In the genomic region with DNA sequence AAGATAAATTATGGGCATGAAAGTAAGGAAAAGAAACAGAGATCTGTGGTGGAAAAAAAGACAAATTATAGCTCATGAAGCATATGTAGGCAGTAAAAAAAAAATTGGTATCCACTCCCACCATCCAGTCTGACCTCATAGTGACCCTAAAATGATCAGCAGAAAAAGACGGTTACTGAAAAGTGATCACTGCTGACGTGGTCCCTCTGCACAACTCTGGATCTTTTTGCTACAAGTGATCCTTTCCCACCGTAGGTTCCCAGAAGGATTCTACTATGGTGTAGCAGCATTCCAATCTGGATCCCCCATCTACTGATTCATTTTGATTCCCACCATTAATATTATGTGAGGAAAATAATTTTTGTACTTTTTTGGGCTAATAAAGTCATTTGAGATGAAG, we compare ENCODE assay signal across 1 cellular context.
TF ChIP-seq lines count a peak whose summit lies in the region.

No MANE protein-coding gene starts in this region.

TF ChIP-seq in A549, 52 proteins besides CTCF, POLR2A, EP300 and RAD21:
- TF ChIP-seq, protein P1, sequence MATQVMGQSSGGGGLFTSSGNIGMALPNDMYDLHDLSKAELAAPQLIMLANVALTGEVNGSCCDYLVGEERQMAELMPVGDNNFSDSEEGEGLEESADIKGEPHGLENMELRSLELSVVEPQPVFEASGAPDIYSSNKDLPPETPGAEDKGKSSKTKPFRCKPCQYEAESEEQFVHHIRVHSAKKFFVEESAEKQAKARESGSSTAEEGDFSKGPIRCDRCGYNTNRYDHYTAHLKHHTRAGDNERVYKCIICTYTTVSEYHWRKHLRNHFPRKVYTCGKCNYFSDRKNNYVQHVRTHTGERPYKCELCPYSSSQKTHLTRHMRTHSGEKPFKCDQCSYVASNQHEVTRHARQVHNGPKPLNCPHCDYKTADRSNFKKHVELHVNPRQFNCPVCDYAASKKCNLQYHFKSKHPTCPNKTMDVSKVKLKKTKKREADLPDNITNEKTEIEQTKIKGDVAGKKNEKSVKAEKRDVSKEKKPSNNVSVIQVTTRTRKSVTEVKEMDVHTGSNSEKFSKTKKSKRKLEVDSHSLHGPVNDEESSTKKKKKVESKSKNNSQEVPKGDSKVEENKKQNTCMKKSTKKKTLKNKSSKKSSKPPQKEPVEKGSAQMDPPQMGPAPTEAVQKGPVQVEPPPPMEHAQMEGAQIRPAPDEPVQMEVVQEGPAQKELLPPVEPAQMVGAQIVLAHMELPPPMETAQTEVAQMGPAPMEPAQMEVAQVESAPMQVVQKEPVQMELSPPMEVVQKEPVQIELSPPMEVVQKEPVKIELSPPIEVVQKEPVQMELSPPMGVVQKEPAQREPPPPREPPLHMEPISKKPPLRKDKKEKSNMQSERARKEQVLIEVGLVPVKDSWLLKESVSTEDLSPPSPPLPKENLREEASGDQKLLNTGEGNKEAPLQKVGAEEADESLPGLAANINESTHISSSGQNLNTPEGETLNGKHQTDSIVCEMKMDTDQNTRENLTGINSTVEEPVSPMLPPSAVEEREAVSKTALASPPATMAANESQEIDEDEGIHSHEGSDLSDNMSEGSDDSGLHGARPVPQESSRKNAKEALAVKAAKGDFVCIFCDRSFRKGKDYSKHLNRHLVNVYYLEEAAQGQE (IDR thresholded peaks at IDR 0.05), result no peak
